In genomic region chr22:22408269-22408668, GRCh38 we compare ENCODE assay signal across 35 cellular contexts.
"Had no signal": no experiment of that assay in that cellular context is flagged by ENCODE, and none has a peak within 500 bp of the region (broad histone marks: within the 10 kb centered on the region; RNA-seq: fewer than 3 reads in every experiment).

No MANE protein-coding gene starts in this region.

- H3K4me3 Mint-ChIP-seq: activated CD8-positive, alpha-beta memory T cell treated with anti-CD3 and anti-CD28 coated beads, Interleukin-2, amount 10 ng/mL, durations not matched to agents 7 days and 5 days; activated naive CD8-positive, alpha-beta T cell treated with anti-CD3 and anti-CD28 coated beads for 36 hours; activated T-cell treated with anti-CD3 and anti-CD28 coated beads, Interleukin-2, amount 50 U/mL, for 72 hours; activated T-helper 17 cell treated with anti-CD3 and anti-CD28 coated beads, Interleukin-2, amount 50 U/mL, for 72 hours; T-helper 1 cell treated with Interleukin-12 subunit alpha and Interleukin-12 subunit beta and Interleukin-4 antibody, amounts not matched to agents 30 μg/mL and 1 μg/mL, for 36 hours; T-helper 2 cell treated with Interferon-gamma antibody and Interleukin-4, amounts not matched to agents 5 μg/mL and 100 μg/mL, for 36 hours; WTC11 had no signal

- H3K9me3 ChIP-seq: ascending aorta, MG63, Peyer's patch, SJSA1, SK-N-SH had no signal

- H3K9me3 Mint-ChIP-seq: activated naive CD8-positive, alpha-beta T cell treated with anti-CD3 and anti-CD28 coated beads for 36 hours; activated T-helper 17 cell treated with anti-CD3 and anti-CD28 coated beads, Interleukin-2, amount 50 U/mL, for 72 hours; T-helper 1 cell treated with Interleukin-12 subunit alpha and Interleukin-12 subunit beta and Interleukin-4 antibody, amounts not matched to agents 30 μg/mL and 1 μg/mL, for 36 hours; T-helper 2 cell treated with Interferon-gamma antibody and Interleukin-4, amounts not matched to agents 5 μg/mL and 100 μg/mL, for 36 hours; WTC11 had no signal

- ATAC-seq: activated CD4-positive, CD25-positive, alpha-beta regulatory T cell treated with anti-CD3 and anti-CD28 coated beads, Interleukin-2, amount 50 U/mL, for 24 hours; activated CD8-positive, alpha-beta memory T cell treated with anti-CD3 and anti-CD28 coated beads, Interleukin-2, amount 10 ng/mL, durations not matched to agents 7 days and 5 days; activated T-cell treated with anti-CD3 and anti-CD28 coated beads, Interleukin-2, amount 50 U/mL, for 72 hours; activated T-helper 17 cell treated with anti-CD3 and anti-CD28 coated beads, Interleukin-2, amount 50 U/mL, for 72 hours; PC-3; WTC11 had no signal

- H3K9ac ChIP-seq: SK-N-SH had no signal

- H3K36me3 Mint-ChIP-seq: activated CD8-positive, alpha-beta memory T cell treated with anti-CD3 and anti-CD28 coated beads, Interleukin-2, amount 10 ng/mL, durations not matched to agents 7 days and 5 days; activated naive CD8-positive, alpha-beta T cell treated with anti-CD3 and anti-CD28 coated beads for 36 hours; WTC11 had no signal

- H3K4me1 Mint-ChIP-seq: activated naive CD8-positive, alpha-beta T cell treated with anti-CD3 and anti-CD28 coated beads for 36 hours; activated T-helper 17 cell treated with anti-CD3 and anti-CD28 coated beads, Interleukin-2, amount 50 U/mL, for 72 hours; WTC11 had no signal

- FAIRE-seq: TTC549 had no signal

- H3K27me3 ChIP-seq: ascending aorta, Peyer's patch had no signal

- H3K36me3 ChIP-seq: ascending aorta, MG63, Peyer's patch, SJSA1 had no signal

- H3K27ac Mint-ChIP-seq: activated CD8-positive, alpha-beta memory T cell treated with anti-CD3 and anti-CD28 coated beads, Interleukin-2, amount 10 ng/mL, durations not matched to agents 7 days and 5 days; activated naive CD8-positive, alpha-beta T cell treated with anti-CD3 and anti-CD28 coated beads for 36 hours; activated T-cell treated with anti-CD3 and anti-CD28 coated beads, Interleukin-2, amount 50 U/mL, for 72 hours; activated T-helper 17 cell treated with anti-CD3 and anti-CD28 coated beads, Interleukin-2, amount 50 U/mL, for 72 hours; T-helper 1 cell treated with Interleukin-12 subunit alpha and Interleukin-12 subunit beta and Interleukin-4 antibody, amounts not matched to agents 30 μg/mL and 1 μg/mL, for 36 hours; T-helper 2 cell treated with Interferon-gamma antibody and Interleukin-4, amounts not matched to agents 5 μg/mL and 100 μg/mL, for 36 hours; WTC11 had no signal

- H3K4me1 ChIP-seq: ascending aorta, Peyer's patch, SJSA1 had no signal

- DNase-seq: activated CD4-positive, alpha-beta T cell treated with anti-CD3 and anti-CD28 coated beads for 4 hours; activated CD8-positive, alpha-beta memory T cell treated with anti-CD3 and anti-CD28 coated beads for 24 hours; activated CD8-positive, alpha-beta memory T cell treated with anti-CD3 and anti-CD28 coated beads, Interleukin-2, amount 10 ng/mL, durations not matched to agents 7 days and 5 days; activated CD8-positive, alpha-beta memory T cell treated with anti-CD3 and anti-CD28 coated beads, Interleukin-2, amount 50 U/mL, for 48 hours; activated effector memory CD4-positive, alpha-beta T cell treated with anti-CD3 and anti-CD28 coated beads, Interleukin-2, amount 50 U/mL, for 16 hours; activated naive CD4-positive, alpha-beta T cell; activated naive CD4-positive, alpha-beta T cell treated with anti-CD3 and anti-CD28 coated beads, Interleukin-2, amount 50 U/mL, for 16 hours; activated naive CD8-positive, alpha-beta T cell treated with anti-CD3 and anti-CD28 coated beads for 36 hours; activated T-cell treated with anti-CD3 and anti-CD28 coated beads, Interleukin-2, amount 50 U/mL, for 72 hours; amniotic stem cell; Kasumi-1; KG1; MG63; NCI-H1048; NCI-H1105 treated with DMSO at 0.1 percent for 48 hours; NCI-H1436; NCI-H1694; NCI-H1930; NCI-H345; NCI-H526; NCI-H748 treated with DMSO at 0.1 percent for 48 hours; NK-92 treated with Interleukin-12 subunit alpha and Interleukin-12 subunit beta, amount 100 ng/mL, for 24 hours; PC-3; Peyer's patch; RPMI8226; SHP77 treated with DMSO at 0.1 percent for 48 hours; SK-N-SH had no signal

- H3K4me2 ChIP-seq: SK-N-SH had no signal

- H3K4me3 ChIP-seq: ascending aorta, MG63, Peyer's patch, SJSA1 had no signal

- H3K27ac ChIP-seq: ascending aorta, Peyer's patch, SJSA1 had no signal
